ENCODE assay signal across 8 cellular contexts in the genomic region with DNA sequence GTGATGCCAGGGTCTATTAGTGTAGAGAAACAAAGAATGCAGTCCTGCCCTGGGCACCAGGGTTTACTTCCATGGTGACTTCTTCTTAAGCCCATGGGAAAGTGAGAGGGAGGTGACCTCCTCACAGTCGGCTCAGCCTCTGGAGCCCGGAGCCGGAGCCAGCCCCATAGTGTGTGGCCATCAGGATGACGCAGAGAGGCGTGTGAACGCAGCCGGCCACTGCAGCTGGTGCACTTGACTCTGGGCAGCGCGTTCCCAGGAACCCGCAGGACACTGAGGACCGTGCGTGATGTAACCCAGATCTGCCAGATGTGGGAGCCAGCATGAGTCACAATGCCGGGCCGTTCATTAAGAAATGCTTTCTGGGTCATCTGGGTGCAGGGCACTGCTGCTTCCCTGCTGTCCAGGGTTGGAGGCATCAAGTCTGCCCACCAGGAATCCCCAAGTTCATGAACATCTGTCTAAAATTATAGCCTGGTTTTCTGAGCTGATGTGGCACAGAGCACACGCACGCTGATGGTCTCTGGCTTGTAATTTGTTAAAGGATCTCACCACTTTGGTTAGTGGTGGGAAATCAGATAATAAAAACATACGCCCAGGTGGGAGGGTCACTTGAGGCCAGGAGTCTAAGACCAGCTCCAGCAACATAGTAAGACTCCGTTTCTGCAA.
DNase-seq lines count a peak whose midpoint lies in the region; ATAC-seq and TF ChIP-seq lines count a peak whose summit lies in the region.

No MANE protein-coding gene starts in this region.

- H3K27me3 ChIP-seq in CD8-positive, alpha-beta memory T cell (ENCODE audit: insufficient read depth, low read length, poor library complexity, severe bottlenecking): no peaks in the 10 kb centered on the region
- H3K27me3 ChIP-seq in kidney epithelial cell (ENCODE audit: control insufficient read depth, insufficient read depth, low read length): no peaks in the 10 kb centered on the region

- CTCF ChIA-PET in CD8-positive, alpha-beta memory T cell (lab: Charles Lee): interaction anchor here (1.0 to 2.5 kb wide), 3 partner anchors 16 to 116 kb away, joined by 3 to 13 read pairs (median 5); no protein-coding TSS in a partner anchor

- H3K9me3 ChIP-seq in CD8-positive, alpha-beta memory T cell (ENCODE audit: low read length): no peaks in the 10 kb centered on the region

- TF ChIP-seq CTCF in cardiac fibroblast (IDR thresholded peaks at IDR 0.05; ENCODE audit: low read depth, low read length) (no peak), kidney epithelial cell (IDR thresholded peaks at IDR 0.05; ENCODE audit: insufficient read depth, low read length, poor library complexity, severe bottlenecking) (no peak)

- ATAC-seq in stimulated activated effector memory CD8-positive, alpha-beta T cell treated with anti-CD3 and anti-CD28 coated beads, Interleukin-12 subunit alpha, Interleukin-12 subunit beta, amount 100 ng/mL, for 72 hours: peak; percentile 31
- no peak for ATAC-seq in GM21360 (IDR thresholded peaks at IDR 0.05; ENCODE audit: unreplicated experiment)

- peak overlapping the region; percentile 48 to 87 (median 65) for H3K4me3 Mint-ChIP-seq in CD8-positive, alpha-beta memory T cell
- H3K4me3 Mint-ChIP-seq in stimulated activated effector memory CD8-positive, alpha-beta T cell treated with anti-CD3 and anti-CD28 coated beads, Interleukin-12 subunit alpha, Interleukin-12 subunit beta, amount 100 ng/mL, for 72 hours: peak overlapping the region; percentile 30

- no peak for DNase-seq in CD8-positive, alpha-beta memory T cell
- DNase-seq in NCI-H2196 treated with DMSO at 0.1 percent for 48 hours (lab: John Stamatoyannopoulos, UW; ENCODE audit: unreplicated experiment) (peak; percentile 61), cardiac fibroblast (ENCODE audit: low read depth in 2 of 2) (peak; percentile 96 to 99), kidney epithelial cell (ENCODE audit: low read depth) (peak; percentile 88), LoVo (ENCODE audit: low spot score) (no peak), cerebellum (ENCODE audit: low spot score) (no peak)
- no peak for DNase-seq in stimulated activated effector memory CD8-positive, alpha-beta T cell treated with anti-CD3 and anti-CD28 coated beads, Interleukin-12 subunit alpha, Interleukin-12 subunit beta, amount 100 ng/mL, for 72 hours (ENCODE audit: low spot score in 2 of 2)

- POLR2A ChIA-PET in CD8-positive, alpha-beta memory T cell (lab: Charles Lee): no interaction called here

- peaks cover 4% of the 10 kb centered on the region for H3K36me3 ChIP-seq in CD8-positive, alpha-beta memory T cell (ENCODE audit: insufficient read depth, low read length)
- no peaks in the 10 kb centered on the region for H3K36me3 ChIP-seq in kidney epithelial cell (ENCODE audit: control insufficient read depth, insufficient read depth, low read length)

- peak overlapping the region; percentile 43 to 94 (median 74) for H3K27ac Mint-ChIP-seq in CD8-positive, alpha-beta memory T cell
- H3K27ac Mint-ChIP-seq in stimulated activated effector memory CD8-positive, alpha-beta T cell treated with anti-CD3 and anti-CD28 coated beads, Interleukin-12 subunit alpha, Interleukin-12 subunit beta, amount 100 ng/mL, for 72 hours: peak overlapping the region; percentile 63

- no peak overlapping the region for H3K27ac ChIP-seq in CD8-positive, alpha-beta memory T cell (ENCODE audit: low read depth, low read length)

- H3K4me1 ChIP-seq in CD8-positive, alpha-beta memory T cell (ENCODE audit: insufficient read depth, low read length): peaks cover 48% of the 10 kb centered on the region

- no peaks in the 10 kb centered on the region for H3K9me3 Mint-ChIP-seq in CD8-positive, alpha-beta memory T cell
- no peaks in the 10 kb centered on the region for H3K9me3 Mint-ChIP-seq in stimulated activated effector memory CD8-positive, alpha-beta T cell treated with anti-CD3 and anti-CD28 coated beads, Interleukin-12 subunit alpha, Interleukin-12 subunit beta, amount 100 ng/mL, for 72 hours

- H3K4me1 Mint-ChIP-seq in CD8-positive, alpha-beta memory T cell: peaks cover 85 to 93% (median 87%) of the 10 kb centered on the region in 3 donors
- peaks cover 83% of the 10 kb centered on the region for H3K4me1 Mint-ChIP-seq in stimulated activated effector memory CD8-positive, alpha-beta T cell treated with anti-CD3 and anti-CD28 coated beads, Interleukin-12 subunit alpha, Interleukin-12 subunit beta, amount 100 ng/mL, for 72 hours

- H3K36me3 Mint-ChIP-seq in CD8-positive, alpha-beta memory T cell: peaks cover 3 to 16% (median 6%) of the 10 kb centered on the region in 3 donors
- no peaks in the 10 kb centered on the region for H3K36me3 Mint-ChIP-seq in stimulated activated effector memory CD8-positive, alpha-beta T cell treated with anti-CD3 and anti-CD28 coated beads, Interleukin-12 subunit alpha, Interleukin-12 subunit beta, amount 100 ng/mL, for 72 hours

- no peak overlapping the region for H3K4me3 ChIP-seq in CD8-positive, alpha-beta memory T cell (ENCODE audit: low read length)
- H3K4me3 ChIP-seq in cardiac fibroblast (replicated peaks in 1 of 2; ENCODE audit: low read depth in 2 of 2, low read length in 2 of 2): peak overlapping the region in 1 of 2 donors; percentile 41
- H3K4me3 ChIP-seq in kidney epithelial cell (ENCODE audit: low read depth, low read length): no peak overlapping the region

- no peaks in the 10 kb centered on the region for H3K27me3 Mint-ChIP-seq in CD8-positive, alpha-beta memory T cell

Comparison
In these comparisons a context has a peak if more than half of its experiments do, and no peak if none do; other contexts are left out.
1. DNase-seq: peak in NCI-H2196 treated with DMSO at 0.1 percent for 48 hours (single experiment), cardiac fibroblast (2 of 2) and kidney epithelial cell (single experiment); none in CD8-positive, alpha-beta memory T cell (0 of 5), stimulated activated effector memory CD8-positive, alpha-beta T cell treated with anti-CD3 and anti-CD28 coated beads, Interleukin-12 subunit alpha, Interleukin-12 subunit beta, amount 100 ng/mL, for 72 hours (0 of 2), LoVo (single experiment) and cerebellum (single experiment).